In the genomic region with DNA sequence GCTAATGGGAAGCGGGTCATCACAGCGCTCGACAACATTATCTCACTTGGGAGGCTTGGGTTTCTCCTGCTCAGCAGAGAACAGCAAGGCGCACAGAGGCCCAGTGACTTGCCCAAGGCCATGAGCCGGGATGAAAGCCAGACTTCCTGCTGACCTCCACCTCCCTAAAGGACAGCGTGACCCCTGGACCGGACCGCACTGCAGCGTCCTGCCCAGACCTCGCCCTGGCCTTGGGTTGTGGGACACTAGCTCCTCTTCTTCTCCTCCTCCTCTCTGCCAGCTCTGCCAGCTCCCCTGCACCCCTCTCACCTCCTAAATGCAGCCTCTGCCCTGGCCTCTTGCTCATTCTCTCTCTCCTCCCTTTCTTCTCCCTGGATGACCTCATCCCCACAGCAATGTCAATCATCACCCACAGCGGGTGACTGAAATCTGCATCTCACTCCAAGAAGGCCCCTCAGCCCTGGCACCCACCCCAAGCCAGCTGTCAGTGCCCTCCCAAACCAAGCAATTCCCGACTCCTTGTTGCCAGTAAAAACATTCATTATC, we compare ENCODE assay signal across 11 cellular contexts. TPM values are rescaled to one million over a fixed set of nuclear protein-coding genes. Genes with fewer than 3 reads are reported as not detected.
DNase-seq lines count a peak whose midpoint lies in the region; ATAC-seq and TF ChIP-seq lines count a peak whose summit lies in the region.
"Had no signal": no experiment of that assay in that cellular context is flagged by ENCODE, and none has a peak within 500 bp of the region (broad histone marks: within the 10 kb centered on the region; RNA-seq: fewer than 3 reads in every experiment).

No MANE protein-coding gene starts in this region.

- CTCF ChIA-PET in T-cell (lab: Charles Lee): interaction anchor here in 1 of 2 donors (0.6 to 0.7 kb wide), 3 partner anchors 30 to 272 kb away, joined by 3 to 7 read pairs (median 3); no protein-coding TSS in a partner anchor

- POLR2A ChIA-PET in T-cell (lab: Charles Lee): no interaction called here

- no peaks in the 10 kb centered on the region for H3K36me3 ChIP-seq in left ventricle myocardium inferior
- H3K36me3 ChIP-seq: esophagus squamous epithelium had no signal

- intact Hi-C loops in left ventricle myocardium inferior (cut with micrococcal nuclease): no loop called here

- H3K27ac Mint-ChIP-seq in activated naive CD4-positive, alpha-beta T cell treated with anti-CD3 and anti-CD28 coated beads, Interleukin-2, amount 50 U/mL, for 24 hours: peak overlapping the region; percentile 86
- H3K27ac Mint-ChIP-seq in T-cell: peak overlapping the region; percentile 76 to 84
- peak overlapping the region; percentile 78 for H3K27ac Mint-ChIP-seq in stimulated activated effector memory CD8-positive, alpha-beta T cell treated with anti-CD3 and anti-CD28 coated beads, Interleukin-12 subunit alpha, Interleukin-12 subunit beta, amount 100 ng/mL, for 72 hours

- no peak for DNase-seq in activated naive CD4-positive, alpha-beta T cell (lab: John Stamatoyannopoulos, UW)
- no peak for DNase-seq in T-cell
- DNase-seq in left ventricle myocardium inferior: no peak
- no peak for DNase-seq in stimulated activated effector memory CD8-positive, alpha-beta T cell treated with anti-CD3 and anti-CD28 coated beads, Interleukin-12 subunit alpha, Interleukin-12 subunit beta, amount 100 ng/mL, for 72 hours (ENCODE audit: low spot score in 2 of 2)
- DNase-seq in UCSD-AML1 (lab: John Stamatoyannopoulos, UW; ENCODE audit: unreplicated experiment): no peak
- no peak for DNase-seq in NCI-H510A (lab: John Stamatoyannopoulos, UW)
- DNase-seq: esophagus squamous epithelium, NCI-H774, occipital lobe had no signal

- peaks cover 17% of the 10 kb centered on the region for H3K36me3 Mint-ChIP-seq in activated naive CD4-positive, alpha-beta T cell treated with anti-CD3 and anti-CD28 coated beads, Interleukin-2, amount 50 U/mL, for 24 hours
- peaks cover 47% of the 10 kb centered on the region for H3K36me3 Mint-ChIP-seq in T-cell
- peaks cover 95% of the 10 kb centered on the region for H3K36me3 Mint-ChIP-seq in stimulated activated effector memory CD8-positive, alpha-beta T cell treated with anti-CD3 and anti-CD28 coated beads, Interleukin-12 subunit alpha, Interleukin-12 subunit beta, amount 100 ng/mL, for 72 hours

- no peak overlapping the region for H3K4me3 ChIP-seq in left ventricle myocardium inferior
- H3K4me3 ChIP-seq: esophagus squamous epithelium had no signal

- H3K27me3 Mint-ChIP-seq in activated naive CD4-positive, alpha-beta T cell treated with anti-CD3 and anti-CD28 coated beads, Interleukin-2, amount 50 U/mL, for 24 hours: no peaks in the 10 kb centered on the region
- H3K27me3 Mint-ChIP-seq in T-cell: no peaks in the 10 kb centered on the region

- no peaks in the 10 kb centered on the region for H3K9me3 ChIP-seq in left ventricle myocardium inferior (replicated peaks)
- H3K9me3 ChIP-seq: esophagus squamous epithelium had no signal

- TF ChIP-seq CTCF in left ventricle myocardium inferior (IDR thresholded peaks at IDR 0.05; ENCODE audit: borderline replicate concordance): no peak

- H3K4me1 ChIP-seq in left ventricle myocardium inferior: peaks cover 62% of the 10 kb centered on the region

- ATAC-seq in T-cell (replicated peaks in 1 of 4) (no peak), GM21447 (IDR thresholded peaks at IDR 0.05; ENCODE audit: unreplicated experiment) (no peak)
- peak; percentile 80 for ATAC-seq in stimulated activated effector memory CD8-positive, alpha-beta T cell treated with anti-CD3 and anti-CD28 coated beads, Interleukin-12 subunit alpha, Interleukin-12 subunit beta, amount 100 ng/mL, for 72 hours

- no peaks in the 10 kb centered on the region for H3K9me3 Mint-ChIP-seq in activated naive CD4-positive, alpha-beta T cell treated with anti-CD3 and anti-CD28 coated beads, Interleukin-2, amount 50 U/mL, for 24 hours
- no peaks in the 10 kb centered on the region for H3K9me3 Mint-ChIP-seq in T-cell
- no peaks in the 10 kb centered on the region for H3K9me3 Mint-ChIP-seq in stimulated activated effector memory CD8-positive, alpha-beta T cell treated with anti-CD3 and anti-CD28 coated beads, Interleukin-12 subunit alpha, Interleukin-12 subunit beta, amount 100 ng/mL, for 72 hours

- H3K27me3 ChIP-seq in left ventricle myocardium inferior (ENCODE audit: low read depth): no peaks in the 10 kb centered on the region
- H3K27me3 ChIP-seq: esophagus squamous epithelium had no signal

- peak overlapping the region; percentile 23 for H3K27ac ChIP-seq in left ventricle myocardium inferior (replicated peaks)
- H3K27ac ChIP-seq: esophagus squamous epithelium had no signal

- no peak overlapping the region for H3K4me3 Mint-ChIP-seq in activated naive CD4-positive, alpha-beta T cell treated with anti-CD3 and anti-CD28 coated beads, Interleukin-2, amount 50 U/mL, for 24 hours
- peak overlapping the region in 1 of 3 donors; percentile 46 for H3K4me3 Mint-ChIP-seq in T-cell
- no peak overlapping the region for H3K4me3 Mint-ChIP-seq in stimulated activated effector memory CD8-positive, alpha-beta T cell treated with anti-CD3 and anti-CD28 coated beads, Interleukin-12 subunit alpha, Interleukin-12 subunit beta, amount 100 ng/mL, for 72 hours

- H3K4me1 Mint-ChIP-seq in activated naive CD4-positive, alpha-beta T cell treated with anti-CD3 and anti-CD28 coated beads, Interleukin-2, amount 50 U/mL, for 24 hours: peaks cover 33% of the 10 kb centered on the region
- H3K4me1 Mint-ChIP-seq in T-cell: peaks cover 32 to 48% (median 42%) of the 10 kb centered on the region in 3 donors
- peaks cover 38% of the 10 kb centered on the region for H3K4me1 Mint-ChIP-seq in stimulated activated effector memory CD8-positive, alpha-beta T cell treated with anti-CD3 and anti-CD28 coated beads, Interleukin-12 subunit alpha, Interleukin-12 subunit beta, amount 100 ng/mL, for 72 hours

RNA-seq across cellular contexts. Expression of gene SPOCK2, which starts 19.4 kb away (rescaled TPM):
- total RNA-seq in T-cell (100 to 1,000 TPM; 501 to 684 (median 547) TPM), left ventricle myocardium inferior (8.6 TPM)

Comparison
In these comparisons a context has a peak if more than half of its experiments do, and no peak if none do; other contexts are left out.
1. RNA of gene SPOCK2, which starts 19.4 kb away (total RNA-seq): 501 to 684 TPM in T-cell; 8.6 TPM in left ventricle myocardium inferior (single experiment); every median in the first group is over 10 times any median in the second.
2. Peak in every context shown above with its lines, with median percentiles within 50 percentile points of each other: H3K27ac Mint-ChIP-seq.